17 cellular contexts compared by ENCODE assay signal in the genomic region with DNA sequence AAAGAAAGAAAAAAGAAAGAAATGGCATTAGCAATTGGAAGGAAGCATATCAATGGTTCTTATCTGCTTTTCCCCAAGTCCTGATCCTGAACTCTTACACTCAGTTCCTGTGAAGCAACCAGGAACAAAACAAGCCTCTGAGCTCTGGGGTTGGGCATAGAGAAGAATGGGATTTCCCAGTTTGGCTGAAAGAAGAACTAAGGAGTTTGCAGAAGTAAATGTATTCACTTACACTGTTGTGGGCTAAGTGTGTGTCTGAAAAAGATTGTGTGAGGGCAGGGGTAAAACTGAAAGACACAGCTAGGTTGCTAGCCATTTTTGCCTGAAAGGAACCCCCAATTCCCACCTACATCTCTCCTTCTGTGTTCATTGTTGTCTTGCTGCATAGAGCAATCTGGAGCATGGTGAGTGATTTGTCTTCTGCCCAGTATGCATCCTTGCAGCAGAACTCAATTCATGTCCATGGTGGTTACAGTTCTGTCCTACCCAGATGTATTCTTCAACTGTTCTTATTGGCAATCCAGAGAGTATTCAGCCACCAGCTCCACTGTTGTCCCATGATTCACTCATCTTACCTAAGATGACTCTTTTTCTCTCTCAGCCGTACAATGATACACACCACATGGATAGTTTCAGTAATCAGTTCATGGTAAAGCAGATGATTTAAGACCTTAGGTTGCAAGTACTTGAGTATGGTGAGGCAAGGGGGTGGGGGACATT.
DNase-seq lines count a peak whose midpoint lies in the region; ATAC-seq and TF ChIP-seq lines count a peak whose summit lies in the region.
"Had no signal": no experiment of that assay in that cellular context is flagged by ENCODE, and none has a peak within 500 bp of the region (broad histone marks: within the 10 kb centered on the region; RNA-seq: fewer than 3 reads in every experiment).

No MANE protein-coding gene starts in this region.

- peaks cover 35% of the 10 kb centered on the region for H3K4me1 ChIP-seq in CD4-positive, alpha-beta memory T cell (ENCODE audit: insufficient read depth, low read length)
- H3K4me1 ChIP-seq in left lung = peaks cover 0 to 8% of the 10 kb centered on the region in 2 donors
- H3K4me1 ChIP-seq: BE2C had no signal

- ATAC-seq in GM18870 (IDR thresholded peaks at IDR 0.05; ENCODE audit: unreplicated experiment) = peak; percentile 72
- ATAC-seq in HG03460 (IDR thresholded peaks at IDR 0.05; ENCODE audit: unreplicated experiment) = peak; percentile 53
- peak; percentile 27 for ATAC-seq in left lung
- ATAC-seq in sciatic nerve = no peak
- no peak for ATAC-seq in GM19467 (IDR thresholded peaks at IDR 0.05; ENCODE audit: unreplicated experiment)
- ATAC-seq: mucosa of descending colon had no signal

- TF ChIP-seq CTCF in left lung (IDR thresholded peaks at IDR 0.05) = no peak

- peak overlapping the region in 6 of 7 donors; percentile 47 to 86 (median 84) for H3K27ac Mint-ChIP-seq in CD4-positive, alpha-beta memory T cell

- DNase-seq in CD4-positive, alpha-beta memory T cell = no peak
- DNase-seq in left lung (no peak), DMS153 treated with DMSO at 0.1 percent for 48 hours (lab: John Stamatoyannopoulos, UW; ENCODE audit: unreplicated experiment) (no peak), sciatic nerve (ENCODE audit: low spot score) (no peak)
- no peak for DNase-seq in stimulated activated naive CD4-positive, alpha-beta T cell treated with Interleukin-2 at 50 U/mL for 16 hours (lab: John Stamatoyannopoulos, UW)
- DNase-seq: BE2C; dermis blood vessel endothelial cell; EL; mucosa of descending colon; NCI-H1092; NCI-H446; stimulated activated CD4-positive, alpha-beta T cell treated with anti-CD3 and anti-CD28 coated beads, Interleukin-1b, Interleukin-23, amount 100 ng/mL, for 48 hours; stimulated activated naive CD4-positive, alpha-beta T cell had no signal

- H3K9me3 Mint-ChIP-seq in CD4-positive, alpha-beta memory T cell = no peaks in the 10 kb centered on the region

- H3K4me3 ChIP-seq in CD4-positive, alpha-beta memory T cell (ENCODE audit: low read length in 2 of 2) = no peak overlapping the region
- no peak overlapping the region for H3K4me3 ChIP-seq in left lung
- H3K4me3 ChIP-seq: mucosa of descending colon had no signal

- H3K9me3 ChIP-seq in CD4-positive, alpha-beta memory T cell (ENCODE audit: control insufficient read depth in 1 of 2, low read length in 2 of 2) = no peaks in the 10 kb centered on the region
- H3K9me3 ChIP-seq in left lung = no peaks in the 10 kb centered on the region
- H3K9me3 ChIP-seq: BE2C, mucosa of descending colon had no signal

- H3K27me3 ChIP-seq in CD4-positive, alpha-beta memory T cell (ENCODE audit: insufficient read depth, low read length) = no peaks in the 10 kb centered on the region
- H3K27me3 ChIP-seq in left lung = no peaks in the 10 kb centered on the region
- H3K27me3 ChIP-seq: BE2C had no signal

- H3K36me3 ChIP-seq in CD4-positive, alpha-beta memory T cell (ENCODE audit: insufficient read depth, low read length) = peaks cover 5% of the 10 kb centered on the region
- H3K36me3 ChIP-seq in left lung = no peaks in the 10 kb centered on the region
- H3K36me3 ChIP-seq: BE2C had no signal

- CTCF ChIA-PET in CD4-positive, alpha-beta memory T cell (lab: Charles Lee; ENCODE audit: partially characterized antibody) = no interaction called here

- peaks cover 35 to 87% (median 58%) of the 10 kb centered on the region in 4 donors for H3K4me1 Mint-ChIP-seq in CD4-positive, alpha-beta memory T cell

- POLR2A ChIA-PET in CD4-positive, alpha-beta memory T cell (lab: Charles Lee; ENCODE audit: partially characterized antibody) = no interaction called here

- no peak overlapping the region for H3K27ac ChIP-seq in CD4-positive, alpha-beta memory T cell (ENCODE audit: low read depth, low read length)
- no peak overlapping the region for H3K27ac ChIP-seq in left lung
- H3K27ac ChIP-seq: RWPE1 had no signal

- H3K27me3 Mint-ChIP-seq in CD4-positive, alpha-beta memory T cell = no peaks in the 10 kb centered on the region

- H3K36me3 Mint-ChIP-seq in CD4-positive, alpha-beta memory T cell = peaks cover 26 to 48% of the 10 kb centered on the region in 2 donors

- intact Hi-C loops in CD4-positive, alpha-beta memory T cell (cut with micrococcal nuclease) = no loop called here
- intact Hi-C loops in left lung (cut with DNase I) = no loop called here
- intact Hi-C loops in sciatic nerve (cut with DNase I) = no loop called here

- H3K4me3 Mint-ChIP-seq in CD4-positive, alpha-beta memory T cell = peak overlapping the region in 3 of 8 donors; percentile 27 to 39 (median 32)

Comparison
In these comparisons a context has a peak if more than half of its experiments do, and no peak if none do; other contexts are left out.
1. ATAC-seq: peak in GM18870 (single experiment), HG03460 (single experiment) and left lung (single experiment); none in sciatic nerve (single experiment) and GM19467 (single experiment).